In the genomic region with DNA sequence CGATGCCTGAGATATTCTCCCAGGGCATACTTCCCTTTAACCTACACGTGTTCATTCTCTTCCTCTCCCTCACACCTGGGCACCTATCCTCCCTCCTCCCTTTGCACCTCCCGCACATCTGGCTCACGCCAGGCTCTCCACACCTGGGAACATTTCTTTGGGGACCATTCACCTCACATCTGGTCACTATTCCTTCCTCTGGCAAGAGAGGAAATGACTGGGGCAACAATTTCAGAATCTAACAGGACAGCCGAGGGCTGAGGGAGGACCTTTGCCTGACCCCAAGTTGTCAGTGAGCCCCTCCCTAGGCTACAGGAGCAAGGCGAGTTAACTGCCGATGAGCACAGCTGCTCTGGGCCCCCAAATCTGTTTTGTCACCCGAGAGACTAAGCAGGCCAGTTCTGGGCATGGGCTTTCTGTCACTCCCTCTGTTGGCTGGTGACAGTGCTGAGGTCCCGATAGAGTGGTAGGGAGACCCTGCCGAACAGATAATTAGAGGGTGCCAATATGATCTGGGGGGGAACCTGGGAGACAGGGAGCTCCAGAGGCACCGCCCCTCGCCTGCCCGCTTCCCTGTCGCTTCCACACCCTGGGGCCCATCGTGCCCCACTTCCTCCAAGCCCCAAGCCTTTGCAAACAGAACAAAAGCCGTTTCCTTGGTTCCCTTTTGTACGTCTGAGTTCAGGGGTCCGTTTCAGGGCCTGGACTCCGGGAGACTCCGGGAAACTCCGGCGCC, we compare ENCODE assay signal across 10 cellular contexts. TPM values are rescaled to one million over a fixed set of nuclear protein-coding genes. Genes with fewer than 3 reads are reported as not detected.
DNase-seq lines count a peak whose midpoint lies in the region; ATAC-seq and TF ChIP-seq lines count a peak whose summit lies in the region.
"Had no signal": no experiment of that assay in that cellular context is flagged by ENCODE, and none has a peak within 500 bp of the region (broad histone marks: within the 10 kb centered on the region; RNA-seq: fewer than 3 reads in every experiment).

No MANE protein-coding gene starts in this region.

- no peak for ATAC-seq in GM18907 (IDR thresholded peaks at IDR 0.05; ENCODE audit: unreplicated experiment)
- ATAC-seq in CD4-positive, alpha-beta T cell (ENCODE audit: poor library complexity) = no peak

- H3K4me2 ChIP-seq in OCI-LY3 (ENCODE audit: low read length) (peak overlapping the region; percentile 83), hepatocyte (no peak overlapping the region)

- CTCF ChIA-PET in CD4-positive, alpha-beta T cell (lab: Charles Lee) = interaction anchor here (0.8 to 2.2 kb wide), 12 partner anchors 9 to 927 kb away, joined by 3 to 28 read pairs (median 4); a partner anchor contains a TSS

- no peak overlapping the region for H3K9ac ChIP-seq in OCI-LY3 (ENCODE audit: low read length)

- DNase-seq in activated CD8-positive, alpha-beta memory T cell treated with anti-CD3 and anti-CD28 coated beads, Interleukin-2, amount 50 U/mL, for 48 hours = peak; percentile 42
- no peak for DNase-seq in activated CD8-positive, alpha-beta memory T cell treated with anti-CD3 and anti-CD28 coated beads for 24 hours
- DNase-seq in hepatocyte (ENCODE audit: low spot score) (no peak), spleen (peak; percentile 42), GF-D8 (lab: John Stamatoyannopoulos, UW) (no peak)
- DNase-seq in CD4-positive, alpha-beta T cell = no peak

- POLR2A ChIA-PET in CD4-positive, alpha-beta T cell (lab: Charles Lee) = no interaction called here

- H3K9me3 Mint-ChIP-seq in CD4-positive, alpha-beta T cell = no peaks in the 10 kb centered on the region

- peaks cover 7% of the 10 kb centered on the region for H3K4me1 ChIP-seq in OCI-LY3 (ENCODE audit: low read length)
- peaks cover 22% of the 10 kb centered on the region for H3K4me1 ChIP-seq in hepatocyte (ENCODE audit: insufficient read depth)
- peaks cover 4 to 9% (median 8%) of the 10 kb centered on the region in 6 donors for H3K4me1 ChIP-seq in spleen

- H3K79me2 ChIP-seq in OCI-LY3 (ENCODE audit: low read length) = no peaks in the 10 kb centered on the region
- no peaks in the 10 kb centered on the region for H3K79me2 ChIP-seq in hepatocyte

- H3K27ac ChIP-seq in OCI-LY3 (ENCODE audit: low read length) (no peak overlapping the region), hepatocyte (no peak overlapping the region), spleen (no peak overlapping the region)
- no peak overlapping the region for H3K27ac ChIP-seq in CD4-positive, alpha-beta T cell (ENCODE audit: low read depth, low read length)
- H3K27ac ChIP-seq: ascending aorta, tibial artery had no signal

- no peak overlapping the region for H3K27ac Mint-ChIP-seq in CD4-positive, alpha-beta T cell

- 43% methylated on average over 22 of the region's 22 CpGs for WGBS in hepatocyte (ENCODE audit: low lambda C conversion rate, missing lambda C conversion rate)
- 26 to 32% (median 28%) methylated on average over 18 to 22 of the region's 22 CpGs for WGBS in spleen, 5 donors

- TF ChIP-seq CTCF in OCI-LY3 (IDR thresholded peaks at IDR 0.05; ENCODE audit: low read depth, low read length) = no peak
- TF ChIP-seq CTCF in hepatocyte (IDR thresholded peaks at IDR 0.05; ENCODE audit: poor library complexity) = no peak
- peak in 1 of 11 experiments; percentile 53 for TF ChIP-seq CTCF in spleen (IDR thresholded peaks at IDR 0.05 in 8 of 11, conservative IDR thresholded peaks at IDR 0.05 in 3 of 11)
- TF ChIP-seq CTCF in CD4-positive, alpha-beta T cell (IDR thresholded peaks at IDR 0.05) = no peak

- no peaks in the 10 kb centered on the region for H3K9me3 ChIP-seq in OCI-LY3 (ENCODE audit: insufficient read depth, low read length)
- no peaks in the 10 kb centered on the region for H3K9me3 ChIP-seq in hepatocyte (ENCODE audit: low read depth)
- H3K9me3 ChIP-seq in spleen = no peaks in the 10 kb centered on the region
- no peaks in the 10 kb centered on the region for H3K9me3 ChIP-seq in CD4-positive, alpha-beta T cell (ENCODE audit: control insufficient read depth, low read length)
- H3K9me3 ChIP-seq: ascending aorta, tibial artery had no signal

- H4K20me1 ChIP-seq in OCI-LY3 (ENCODE audit: insufficient read depth, low read length) (no peaks in the 10 kb centered on the region), hepatocyte (ENCODE audit: insufficient read depth, poor library complexity, severe bottlenecking) (no peaks in the 10 kb centered on the region)

- TF ChIP-seq POLR2A in spleen (IDR thresholded peaks at IDR 0.05) = no peak

- H3K27me3 Mint-ChIP-seq in CD4-positive, alpha-beta T cell = peaks cover 56% of the 10 kb centered on the region

- H3K36me3 Mint-ChIP-seq in CD4-positive, alpha-beta T cell (ENCODE audit: low read depth) = no peaks in the 10 kb centered on the region

- intact Hi-C loops in spleen (cut with DNase I; ENCODE audit: low total_unique reads) = loop anchor here (10.0 kb wide), 1 partner anchor 62 kb away; no protein-coding TSS in a partner anchor
- intact Hi-C loops in CD4-positive, alpha-beta T cell (cut with DNase I, micrococcal nuclease) = loop anchor here (1.0 to 5.0 kb wide), 2 partner anchors 67 to 535 kb away; no protein-coding TSS in a partner anchor

- H3K4me3 ChIP-seq in OCI-LY3 (ENCODE audit: low read length) = peak overlapping the region; percentile 57
- no peak overlapping the region for H3K4me3 ChIP-seq in hepatocyte
- peak overlapping the region in 1 of 8 donors; percentile 33 for H3K4me3 ChIP-seq in spleen
- H3K4me3 ChIP-seq: ascending aorta, tibial artery had no signal

- H3K36me3 ChIP-seq in OCI-LY3 (replicated peaks; ENCODE audit: low read depth, low read length) (no peaks in the 10 kb centered on the region), hepatocyte (replicated peaks; ENCODE audit: insufficient read depth, low read depth) (no peaks in the 10 kb centered on the region), spleen (no peaks in the 10 kb centered on the region)
- H3K36me3 ChIP-seq: ascending aorta, tibial artery had no signal

- peaks cover 7% of the 10 kb centered on the region for H3K4me1 Mint-ChIP-seq in CD4-positive, alpha-beta T cell (ENCODE audit: low read depth)

- peaks cover 12% of the 10 kb centered on the region for H3K27me3 ChIP-seq in OCI-LY3 (ENCODE audit: low read depth, low read length)
- peaks cover 6% of the 10 kb centered on the region for H3K27me3 ChIP-seq in hepatocyte
- H3K27me3 ChIP-seq in spleen (replicated peaks in 1 of 7) = peaks cover 0 to 45% (median 15%) of the 10 kb centered on the region in 7 donors
- H3K27me3 ChIP-seq in CD4-positive, alpha-beta T cell (ENCODE audit: control insufficient read depth, insufficient read depth, low read length) = peaks cover 5% of the 10 kb centered on the region
- H3K27me3 ChIP-seq: ascending aorta had no signal

- no peak overlapping the region for H3K4me3 Mint-ChIP-seq in CD4-positive, alpha-beta T cell

- H2AFZ ChIP-seq in OCI-LY3 (ENCODE audit: low read depth, low read length) = peak overlapping the region; percentile 84
- peak overlapping the region; percentile 15 for H2AFZ ChIP-seq in hepatocyte

- H3K9me2 ChIP-seq in hepatocyte (replicated peaks; ENCODE audit: insufficient read depth) = no peaks in the 10 kb centered on the region

RNA-seq across cellular contexts. Expression of a gene that starts 45.6 kb away (rescaled TPM):
- total RNA-seq in hepatocyte = 172 and 201 TPM in 2 replicates
- 132 and 137 TPM in 2 replicates for polyA plus RNA-seq in hepatocyte
- total RNA-seq in spleen = 100 to 1,000 TPM; 189 to 351 (median 204) TPM
- polyA plus RNA-seq in spleen = 100 to 1,000 TPM; 343 to 437 (median 350) TPM
- total RNA-seq in CD4-positive, alpha-beta T cell = 100 to 1,000 TPM; 338 to 348 TPM

RNA-seq across cellular contexts. Expression of a gene that starts 48.3 kb away (rescaled TPM):
- total RNA-seq in hepatocyte (14.9 and 18.7 TPM in 2 replicates), spleen (1 to 10 TPM; 1.4 to 3.2 (median 2.1) TPM)
- polyA plus RNA-seq in hepatocyte (4.8 and 5.0 TPM in 2 replicates), spleen (under 1 TPM; 0.17 to 0.42 (median 0.21) TPM)
- total RNA-seq in CD4-positive, alpha-beta T cell = under 1 TPM in 1 of 2 experiments, not detected in 1; 0.08 TPM

Comparison
In these comparisons a context has a peak if more than half of its experiments do, and no peak if none do; other contexts are left out.
1. DNase-seq: peak in activated CD8-positive, alpha-beta memory T cell treated with anti-CD3 and anti-CD28 coated beads, Interleukin-2, amount 50 U/mL, for 48 hours (single experiment) and spleen (single experiment); none in activated CD8-positive, alpha-beta memory T cell treated with anti-CD3 and anti-CD28 coated beads for 24 hours (single experiment), hepatocyte (single experiment), GF-D8 (single experiment) and CD4-positive, alpha-beta T cell (0 of 10).